ENCODE assay signal across 15 cellular contexts in the genomic region with DNA sequence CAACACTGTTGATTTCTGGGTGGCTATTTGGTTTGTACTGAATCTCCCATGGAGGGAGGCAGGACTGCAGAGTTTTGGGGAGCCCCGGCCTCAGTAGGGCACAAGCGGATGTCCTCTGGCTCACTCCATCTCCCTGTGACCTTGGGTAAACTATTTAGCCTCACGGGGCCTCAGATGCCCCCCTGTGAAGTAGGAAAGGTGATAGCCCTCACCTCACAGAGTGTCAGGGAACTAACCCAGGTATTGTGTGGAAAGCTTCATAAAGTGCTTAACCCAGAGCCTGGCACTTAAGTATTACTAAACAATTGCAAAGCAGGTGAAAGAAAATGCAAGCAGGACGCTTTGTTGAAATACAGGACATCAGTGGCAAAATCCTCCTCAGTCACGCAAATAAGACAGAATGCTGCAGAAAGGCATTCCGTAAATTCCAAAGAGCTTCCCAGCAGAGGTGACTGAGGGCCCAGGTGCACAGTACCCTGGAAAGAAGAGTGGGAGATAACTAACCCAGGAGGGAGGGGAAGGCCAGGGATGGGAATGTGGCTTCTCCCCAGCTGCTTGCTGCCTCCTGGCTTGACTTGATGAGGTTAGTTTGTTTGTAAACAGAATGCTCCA.
DNase-seq lines count a peak whose midpoint lies in the region; ATAC-seq and TF ChIP-seq lines count a peak whose summit lies in the region.
"Had no signal": no experiment of that assay in that cellular context is flagged by ENCODE, and none has a peak within 500 bp of the region (broad histone marks: within the 10 kb centered on the region; RNA-seq: fewer than 3 reads in every experiment).

No MANE protein-coding gene starts in this region.

- peak; percentile 95 for ATAC-seq in GM23338
- ATAC-seq in HG03045 (IDR thresholded peaks at IDR 0.05; ENCODE audit: unreplicated experiment): no peak
- ATAC-seq: SK-N-SH treated with all-trans-retinoic acid at 6 μM for 48 hours had no signal

- TF ChIP-seq CTCF in GM23338 (conservative IDR thresholded peaks at IDR 0.05; ENCODE audit: low read depth in 2 of 2): no peak

- 60 to 71% methylated on average over 6 of the region's 6 CpGs for WGBS in esophagus, 2 donors

- H3K4me1 ChIP-seq in GM23338 (ENCODE audit: insufficient read depth) (peaks cover 21% of the 10 kb centered on the region), NT2/D1 (ENCODE audit: insufficient read depth, insufficient read length) (peaks cover 4% of the 10 kb centered on the region), esophagus (ENCODE audit: control insufficient read depth in 2 of 2, insufficient read depth in 2 of 2, low read length in 1 of 2) (peaks cover 0 to 12% of the 10 kb centered on the region in 2 donors)

- H3K79me2 ChIP-seq in GM23338 (replicated peaks; ENCODE audit: insufficient read depth): no peaks in the 10 kb centered on the region

- peak overlapping the region; percentile 8; the same call in 1 of the 2 replicates for H3K4me2 ChIP-seq in GM23338

- peaks cover 27% of the 10 kb centered on the region for H3K4me1 Mint-ChIP-seq in GM23338

- H2AFZ ChIP-seq in GM23338: no peak overlapping the region

- no peaks in the 10 kb centered on the region for H3K36me3 ChIP-seq in GM23338 (ENCODE audit: insufficient read depth)
- no peaks in the 10 kb centered on the region for H3K36me3 ChIP-seq in NT2/D1 (ENCODE audit: insufficient read depth, insufficient read length, low read length)
- H3K36me3 ChIP-seq in esophagus (ENCODE audit: control insufficient read depth in 2 of 2, insufficient read depth in 2 of 2, low read length in 1 of 2): no peaks in the 10 kb centered on the region

- H3K27ac ChIP-seq in GM23338 (ENCODE audit: low read depth) (peak overlapping the region; percentile 93), esophagus (ENCODE audit: low read depth in 2 of 2, low read length in 1 of 2) (peak overlapping the region; percentile 91 to 94)

- H4K20me1 ChIP-seq in GM23338 (replicated peaks; ENCODE audit: insufficient read depth): no peaks in the 10 kb centered on the region

- H3K27me3 ChIP-seq in GM23338 (ENCODE audit: insufficient read depth) (no peaks in the 10 kb centered on the region), NT2/D1 (ENCODE audit: insufficient read depth, insufficient read length) (no peaks in the 10 kb centered on the region), esophagus (ENCODE audit: control insufficient read depth in 1 of 2, insufficient read depth in 2 of 2, low read length in 2 of 2) (no peaks in the 10 kb centered on the region)

- H3K9me3 ChIP-seq in NT2/D1 (ENCODE audit: insufficient read depth, low read length) (no peaks in the 10 kb centered on the region), esophagus (ENCODE audit: control insufficient read depth in 2 of 2, insufficient read depth in 1 of 2, low read depth in 1 of 2, low read length in 1 of 2) (no peaks in the 10 kb centered on the region)

- peak overlapping the region; percentile 85 for H3K27ac Mint-ChIP-seq in GM23338

- no peaks in the 10 kb centered on the region for H3K36me3 Mint-ChIP-seq in GM23338 (ENCODE audit: low read depth)

- H3K9me2 ChIP-seq in GM23338 (ENCODE audit: insufficient read depth): peaks cover 32% of the 10 kb centered on the region

- H3K27me3 Mint-ChIP-seq in GM23338 (ENCODE audit: insufficient read depth, low read depth, poor library complexity): peaks cover 10% of the 10 kb centered on the region

- no peaks in the 10 kb centered on the region for H3K9me3 Mint-ChIP-seq in GM23338

- peak overlapping the region; percentile 47; the same call in 2 of the 3 replicates for H3K4me3 Mint-ChIP-seq in GM23338

- DNase-seq in GM23338 (ENCODE audit: low spot score): peak; percentile 84
- peak; percentile 46 for DNase-seq in NT2/D1 (ENCODE audit: low read depth, low spot score)
- peak; percentile 69 for DNase-seq in islet precursor cell
- no peak for DNase-seq in T-helper 9 cell
- no peak for DNase-seq in HuH-7.5 (ENCODE audit: low spot score)
- DNase-seq in stimulated activated CD4-positive, alpha-beta T cell treated with anti-CD3 and anti-CD28 coated beads, Interleukin-1b, Interleukin-23, amount 100 ng/mL, for 48 hours: no peak
- DNase-seq: GDM1, GOT3, NCI-H1436 treated with DMSO at 0.1 percent for 48 hours, NCI-H2081 treated with DMSO at 0.1 percent for 48 hours, NCI-H446, Right ventricle myocardium superior had no signal

- no peak overlapping the region for H3K9ac ChIP-seq in NT2/D1 (ENCODE audit: insufficient read length, low read depth)

- H3K4me3 ChIP-seq in GM23338: no peak overlapping the region
- H3K4me3 ChIP-seq in NT2/D1 (ENCODE audit: insufficient read length, low read depth): no peak overlapping the region
- no peak overlapping the region for H3K4me3 ChIP-seq in esophagus (ENCODE audit: low read depth in 1 of 2, low read length in 2 of 2)

- H3F3A ChIP-seq in GM23338 (replicated peaks; ENCODE audit: low read depth): no peaks in the 10 kb centered on the region

TF ChIP-seq in GM23338, 12 proteins besides CTCF, POLR2A, EP300 and RAD21:
- no peak for TF ChIP-seq ZNF331 (CRISPR knock-in tag; IDR thresholded peaks at IDR 0.05; ENCODE audit: low read depth)
- TF ChIP-seq POLR2AphosphoS5 (IDR thresholded peaks at IDR 0.05; ENCODE audit: low read depth): no peak
- no peak for TF ChIP-seq JUNB (IDR thresholded peaks at IDR 0.05; ENCODE audit: unreplicated experiment)
- TF ChIP-seq, protein P1, sequence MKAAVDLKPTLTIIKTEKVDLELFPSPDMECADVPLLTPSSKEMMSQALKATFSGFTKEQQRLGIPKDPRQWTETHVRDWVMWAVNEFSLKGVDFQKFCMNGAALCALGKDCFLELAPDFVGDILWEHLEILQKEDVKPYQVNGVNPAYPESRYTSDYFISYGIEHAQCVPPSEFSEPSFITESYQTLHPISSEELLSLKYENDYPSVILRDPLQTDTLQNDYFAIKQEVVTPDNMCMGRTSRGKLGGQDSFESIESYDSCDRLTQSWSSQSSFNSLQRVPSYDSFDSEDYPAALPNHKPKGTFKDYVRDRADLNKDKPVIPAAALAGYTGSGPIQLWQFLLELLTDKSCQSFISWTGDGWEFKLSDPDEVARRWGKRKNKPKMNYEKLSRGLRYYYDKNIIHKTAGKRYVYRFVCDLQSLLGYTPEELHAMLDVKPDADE (IDR thresholded peaks at IDR 0.05): no peak
- TF ChIP-seq, protein P2, sequence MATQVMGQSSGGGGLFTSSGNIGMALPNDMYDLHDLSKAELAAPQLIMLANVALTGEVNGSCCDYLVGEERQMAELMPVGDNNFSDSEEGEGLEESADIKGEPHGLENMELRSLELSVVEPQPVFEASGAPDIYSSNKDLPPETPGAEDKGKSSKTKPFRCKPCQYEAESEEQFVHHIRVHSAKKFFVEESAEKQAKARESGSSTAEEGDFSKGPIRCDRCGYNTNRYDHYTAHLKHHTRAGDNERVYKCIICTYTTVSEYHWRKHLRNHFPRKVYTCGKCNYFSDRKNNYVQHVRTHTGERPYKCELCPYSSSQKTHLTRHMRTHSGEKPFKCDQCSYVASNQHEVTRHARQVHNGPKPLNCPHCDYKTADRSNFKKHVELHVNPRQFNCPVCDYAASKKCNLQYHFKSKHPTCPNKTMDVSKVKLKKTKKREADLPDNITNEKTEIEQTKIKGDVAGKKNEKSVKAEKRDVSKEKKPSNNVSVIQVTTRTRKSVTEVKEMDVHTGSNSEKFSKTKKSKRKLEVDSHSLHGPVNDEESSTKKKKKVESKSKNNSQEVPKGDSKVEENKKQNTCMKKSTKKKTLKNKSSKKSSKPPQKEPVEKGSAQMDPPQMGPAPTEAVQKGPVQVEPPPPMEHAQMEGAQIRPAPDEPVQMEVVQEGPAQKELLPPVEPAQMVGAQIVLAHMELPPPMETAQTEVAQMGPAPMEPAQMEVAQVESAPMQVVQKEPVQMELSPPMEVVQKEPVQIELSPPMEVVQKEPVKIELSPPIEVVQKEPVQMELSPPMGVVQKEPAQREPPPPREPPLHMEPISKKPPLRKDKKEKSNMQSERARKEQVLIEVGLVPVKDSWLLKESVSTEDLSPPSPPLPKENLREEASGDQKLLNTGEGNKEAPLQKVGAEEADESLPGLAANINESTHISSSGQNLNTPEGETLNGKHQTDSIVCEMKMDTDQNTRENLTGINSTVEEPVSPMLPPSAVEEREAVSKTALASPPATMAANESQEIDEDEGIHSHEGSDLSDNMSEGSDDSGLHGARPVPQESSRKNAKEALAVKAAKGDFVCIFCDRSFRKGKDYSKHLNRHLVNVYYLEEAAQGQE (IDR thresholded peaks at IDR 0.05; ENCODE audit: unreplicated experiment): no peak
- no peak for TF ChIP-seq EZH2phosphoT487 (IDR thresholded peaks at IDR 0.05; ENCODE audit: unreplicated experiment)
- peak; percentile 90 for TF ChIP-seq NANOG (IDR thresholded peaks at IDR 0.05; ENCODE audit: borderline replicate concordance)
- no peak for TF ChIP-seq EZH2 (IDR thresholded peaks at IDR 0.05; ENCODE audit: low read depth, unreplicated experiment)

Comparison
In these comparisons a context has a peak if more than half of its experiments do, and no peak if none do; other contexts are left out.
1. DNase-seq: peak in GM23338 (single experiment), NT2/D1 (single experiment) and islet precursor cell (single experiment); none in T-helper 9 cell (single experiment), HuH-7.5 (single experiment) and stimulated activated CD4-positive, alpha-beta T cell treated with anti-CD3 and anti-CD28 coated beads, Interleukin-1b, Interleukin-23, amount 100 ng/mL, for 48 hours (single experiment).